Comparison of ENCODE assay signal across 13 cellular contexts in the genomic region with DNA sequence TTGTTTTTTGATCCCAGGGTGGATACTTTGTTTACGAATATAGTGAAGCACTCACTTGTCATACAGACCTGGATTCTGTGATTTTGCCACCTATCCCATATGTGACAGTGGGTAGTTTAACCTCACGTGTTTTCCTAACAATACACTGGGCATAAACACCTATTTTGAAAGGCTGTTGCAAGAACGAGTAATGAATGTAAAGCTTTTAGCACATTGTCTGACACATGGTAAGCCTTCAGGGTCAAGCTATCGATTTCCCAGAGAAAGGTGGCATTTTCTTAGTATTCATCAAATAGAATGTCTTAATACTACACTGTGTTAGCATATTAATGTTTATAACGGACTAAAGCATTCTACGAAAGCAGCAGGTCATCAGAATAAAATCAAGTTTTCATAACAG. TPM values are rescaled to one million over a fixed set of nuclear protein-coding genes. Genes with fewer than 3 reads are reported as not detected.
DNase-seq lines count a peak whose midpoint lies in the region; ATAC-seq, FAIRE-seq and TF ChIP-seq lines count a peak whose summit lies in the region.
"Had no signal": no experiment of that assay in that cellular context is flagged by ENCODE, and none has a peak within 500 bp of the region (broad histone marks: within the 10 kb centered on the region; RNA-seq: fewer than 3 reads in every experiment).

No MANE protein-coding gene starts in this region.

- FAIRE-seq in HepG2 (lab: Jason Lieb, UNC) = no peak

- no peak for TF ChIP-seq POLR2A in HepG2 (IDR thresholded peaks at IDR 0.05; ENCODE audit: insufficient read depth in 1 of 2, low read depth in 2 of 2, low read length in 2 of 2)
- TF ChIP-seq POLR2A in right lobe of liver (IDR thresholded peaks at IDR 0.05) = no peak

- H3K9me3 ChIP-seq in HepG2 (ENCODE audit: low read length) = no peaks in the 10 kb centered on the region
- H3K9me3 ChIP-seq in right lobe of liver = no peaks in the 10 kb centered on the region
- H3K9me3 ChIP-seq in WERI-Rb-1 (ENCODE audit: severe bottlenecking) = no peaks in the 10 kb centered on the region
- no peaks in the 10 kb centered on the region for H3K9me3 ChIP-seq in iPS-15b (ENCODE audit: control insufficient read depth, insufficient read depth, low read length)

- TF ChIP-seq EP300 in HepG2 (IDR thresholded peaks at IDR 0.05; ENCODE audit: low read depth in 2 of 2, low read length in 2 of 2) (no peak), HepG2 (CRISPR knock-in tag; IDR thresholded peaks at IDR 0.05; ENCODE audit: borderline replicate concordance) (no peak)

- peaks cover 56% of the 10 kb centered on the region for H3K79me2 ChIP-seq in HepG2 (ENCODE audit: insufficient read depth, low read length)

- no peak overlapping the region for H3K9ac ChIP-seq in HepG2 (ENCODE audit: insufficient read depth, low read depth, low read length)
- peak overlapping the region; percentile 81 for H3K9ac ChIP-seq in iPS-15b (ENCODE audit: low read depth, low read length)

- H2AFZ ChIP-seq in HepG2 (ENCODE audit: low read length) = no peak overlapping the region

- ATAC-seq in HepG2 (no peak), right lobe of liver (no peak), HG03354 (IDR thresholded peaks at IDR 0.05; ENCODE audit: poor library complexity, severe bottlenecking, unreplicated experiment) (no peak), HG03108 (IDR thresholded peaks at IDR 0.05; ENCODE audit: unreplicated experiment) (no peak)
- ATAC-seq: left colon had no signal

- in situ Hi-C loops in HepG2 (cut with HindIII; ENCODE audit: extremely low pct_ligation_motif_present, low pct_unique_long_range_greater_than_20kb) = no loop called here

- TF ChIP-seq RAD21 in HepG2 (CRISPR knock-in tag; IDR thresholded peaks at IDR 0.05) = no peak

- H4K20me1 ChIP-seq in HepG2 (ENCODE audit: insufficient read depth, low read length) = 0 out of 2 replicates have a peak, but pooled peaks cover 3% of the 10 kb centered on the region

- BruUV-seq in HepG2 (replicated peaks; lab: Mats Ljungman, UMichigan) = no TSS peak

- intact Hi-C loops in HepG2 (cut with micrococcal nuclease; ENCODE audit: unreplicated experiment) = loop anchor here (10.0 kb wide), 1 partner anchor 606 kb away; no protein-coding TSS in a partner anchor
- intact Hi-C loops in right lobe of liver (cut with DNase I) = no loop called here
- intact Hi-C loops in posterior vena cava (cut with DNase I) = no loop called here

- CTCF ChIA-PET in HepG2 (lab: Yijun Ruan, JAX; ENCODE audit: low intra/inter-chr PET ratio, low total read pairs) = no interaction called here

- H3K27me3 ChIP-seq in HepG2 (ENCODE audit: control insufficient read depth in 1 of 2, insufficient read depth in 2 of 2, low read length in 2 of 2) (no peaks in the 10 kb centered on the region; a peak in 1 of 5 replicates), right lobe of liver (no peaks in the 10 kb centered on the region), WERI-Rb-1 (ENCODE audit: insufficient read depth, low read depth, severe bottlenecking) (no peaks in the 10 kb centered on the region), iPS-15b (ENCODE audit: control insufficient read depth, insufficient read depth, low read length) (no peaks in the 10 kb centered on the region)

- peaks cover 42% of the 10 kb centered on the region for H3K4me1 ChIP-seq in HepG2 (ENCODE audit: insufficient read depth, low read length)
- H3K4me1 ChIP-seq in right lobe of liver = peaks cover 0 to 29% (median 0%) of the 10 kb centered on the region in 4 donors
- H3K4me1 ChIP-seq in iPS-15b (ENCODE audit: control insufficient read depth, insufficient read depth, low read length) = peaks cover 12% of the 10 kb centered on the region

- TF ChIP-seq CTCF in HepG2 (CRISPR knock-in tag; IDR thresholded peaks at IDR 0.05) = no peak
- TF ChIP-seq CTCF in right lobe of liver (IDR thresholded peaks at IDR 0.05) = no peak
- TF ChIP-seq CTCF in WERI-Rb-1 (IDR thresholded peaks at IDR 0.05; ENCODE audit: low read depth, low read length) = no peak

- H3K4me3 ChIP-seq in HepG2 (replicated peaks in 1 of 3; ENCODE audit: insufficient read depth in 1 of 3, low read depth in 2 of 3, low read length in 3 of 3) (peak overlapping the region in 1 of 3 experiments; percentile 98; a peak in 4 of 6 replicates), right lobe of liver (no peak overlapping the region), WERI-Rb-1 (ENCODE audit: low read depth, low read length) (peak overlapping the region; percentile 99; the same call in 1 of the 2 replicates), iPS-15b (ENCODE audit: low read depth, low read length) (peak overlapping the region; percentile 91)

- POLR2A ChIA-PET in HepG2 (lab: Yijun Ruan, JAX) = interaction anchor here (1.5 kb wide), 1 partner anchor 24 kb away, joined by 3 read pairs; no protein-coding TSS in a partner anchor

- DNase-seq in HepG2 (ENCODE audit: low spot score) (no peak), right lobe of liver (no peak), WERI-Rb-1 (no peak), RPMI8226 (no peak), posterior vena cava (ENCODE audit: low spot score) (no peak)
- DNase-seq: DMS 273 treated with DMSO at 0.1 percent for 48 hours, GOT3, left colon, NCI-H1930, substantia nigra had no signal

- H3K4me2 ChIP-seq in HepG2 (ENCODE audit: low read depth, low read length) = peak overlapping the region; percentile 77

- WGBS in HepG2 (ENCODE audit: low lambda C conversion rate) = 93% methylated on average over 6 of the region's 6 CpGs
- 64% methylated on average over 6 of the region's 6 CpGs for WGBS in right lobe of liver (ENCODE audit: insufficient coverage, low coverage, low lambda C conversion rate, missing lambda C conversion rate)

- H3K36me3 ChIP-seq in HepG2 (replicated peaks in 1 of 2; ENCODE audit: control insufficient read depth in 1 of 2, insufficient read depth in 2 of 2, low read length in 2 of 2) = peaks cover 0 to 9% of the 10 kb centered on the region in 2 experiments; a peak in 2 of 5 replicates
- H3K36me3 ChIP-seq in right lobe of liver = no peaks in the 10 kb centered on the region
- peaks cover 40% of the 10 kb centered on the region for H3K36me3 ChIP-seq in WERI-Rb-1
- no peaks in the 10 kb centered on the region for H3K36me3 ChIP-seq in iPS-15b (ENCODE audit: control insufficient read depth, insufficient read depth, low read length)

- H3K27ac ChIP-seq in HepG2 (ENCODE audit: extremely low read length, insufficient read depth, low read length) (no peak overlapping the region), right lobe of liver (no peak overlapping the region), WERI-Rb-1 (peak overlapping the region; percentile 30)

RNA-seq across cellular contexts. Expression of a gene that starts 1.9 kb away (rescaled TPM):
- total RNA-seq in HepG2 (2016; rRNA removed; fragmentation: Illumina TruSeq; extraction: Trizol) = 37.2 and 64.1 TPM in 2 replicates
- 15.9 and 16.0 TPM in 2 replicates for total RNA-seq in HepG2 (2016; cell fraction: cytosol; rRNA removed; fragmentation: Illumina TruSeq; extraction: Trizol; ENCODE audit: low read depth)
- total RNA-seq in HepG2 (2016; cell fraction: insoluble cytoplasmic fraction; rRNA removed; fragmentation: Illumina TruSeq; extraction: Trizol) = 45.2 and 61.3 TPM in 2 replicates
- total RNA-seq in HepG2 (2016; cell fraction: membrane; rRNA removed; fragmentation: Illumina TruSeq; extraction: Trizol) = 36.4 and 42.2 TPM in 2 replicates
- 25.4 and 28.1 TPM in 2 replicates for total RNA-seq in HepG2 (2016; cell fraction: nucleus; rRNA removed; fragmentation: Illumina TruSeq; extraction: Trizol)
- polyA plus RNA-seq in HepG2 (2011; rRNA removed) = 67.5 and 74.3 TPM in 2 replicates
- 71.6 and 77.6 TPM in 2 replicates for polyA plus RNA-seq in HepG2 (2011; cell fraction: cytosol; rRNA removed)
- 34.1 and 36.4 TPM in 2 replicates for polyA plus RNA-seq in HepG2 (2011; cell fraction: nucleus; rRNA removed)
- polyA plus RNA-seq in HepG2 (2012) = 47.0 and 51.3 TPM in 2 replicates
- polyA plus RNA-seq in HepG2 (2016; cell fraction: cytosol; fragmentation: Illumina TruSeq; extraction: Trizol; ENCODE audit: low read depth) = 18.3 and 28.8 TPM in 2 replicates
- polyA plus RNA-seq in HepG2 (2016; cell fraction: insoluble cytoplasmic fraction; fragmentation: Illumina TruSeq; extraction: Trizol; ENCODE audit: low read depth) = 123 and 124 TPM in 2 replicates
- polyA plus RNA-seq in HepG2 (2016; cell fraction: membrane; fragmentation: Illumina TruSeq; extraction: Trizol; ENCODE audit: low read depth) = 44.9 and 57.1 TPM in 2 replicates
- 55.2 and 67.8 TPM in 2 replicates for polyA plus RNA-seq in HepG2 (2016; cell fraction: nucleus; fragmentation: Illumina TruSeq; extraction: Trizol; ENCODE audit: insufficient read depth, low read depth)
- 127 and 272 TPM in 2 replicates for polyA minus RNA-seq in HepG2 (2011; rRNA and poly(A)+ RNA removed; ENCODE audit: low replicate concordance)
- polyA minus RNA-seq in HepG2 (2011; cell fraction: cytosol; rRNA and poly(A)+ RNA removed) = 48.2 and 50.4 TPM in 2 replicates
- 17.3 and 20.1 TPM in 2 replicates for polyA minus RNA-seq in HepG2 (2011; cell fraction: nucleus; rRNA and poly(A)+ RNA removed)
- total RNA-seq in right lobe of liver = 10 to 100 TPM; 56.6 to 78.3 (median 65.4) TPM
- 10 to 100 TPM; 55.0 to 67.0 TPM for total RNA-seq in posterior vena cava

RNA-seq across cellular contexts. Expression of a gene that starts 2.0 kb away (rescaled TPM):
- total RNA-seq in HepG2 (2016; rRNA removed; fragmentation: Illumina TruSeq; extraction: Trizol) (30.0 and 57.1 TPM in 2 replicates), right lobe of liver (10 to 100 TPM; 13.9 to 22.2 (median 19.6) TPM), posterior vena cava (10 to 100 TPM; 32.8 to 36.9 TPM)
- total RNA-seq in HepG2 (2016; cell fraction: cytosol; rRNA removed; fragmentation: Illumina TruSeq; extraction: Trizol; ENCODE audit: low read depth) = 37.9 and 40.6 TPM in 2 replicates
- 26.3 and 63.5 TPM in 2 replicates for total RNA-seq in HepG2 (2016; cell fraction: insoluble cytoplasmic fraction; rRNA removed; fragmentation: Illumina TruSeq; extraction: Trizol)
- total RNA-seq in HepG2 (2016; cell fraction: membrane; rRNA removed; fragmentation: Illumina TruSeq; extraction: Trizol) = 33.1 and 34.6 TPM in 2 replicates
- 37.9 and 38.1 TPM in 2 replicates for total RNA-seq in HepG2 (2016; cell fraction: nucleus; rRNA removed; fragmentation: Illumina TruSeq; extraction: Trizol)
- polyA plus RNA-seq in HepG2 (2011; rRNA removed) = 85.8 and 91.2 TPM in 2 replicates
- 70.4 and 88.9 TPM in 2 replicates for polyA plus RNA-seq in HepG2 (2011; cell fraction: cytosol; rRNA removed)
- 58.2 and 63.9 TPM in 2 replicates for polyA plus RNA-seq in HepG2 (2011; cell fraction: nucleus; rRNA removed)
- 65.9 and 68.1 TPM in 2 replicates for polyA plus RNA-seq in HepG2 (2012)
- polyA plus RNA-seq in HepG2 (2016; cell fraction: cytosol; fragmentation: Illumina TruSeq; extraction: Trizol; ENCODE audit: low read depth) = 21.9 and 27.0 TPM in 2 replicates
- 119 and 121 TPM in 2 replicates for polyA plus RNA-seq in HepG2 (2016; cell fraction: insoluble cytoplasmic fraction; fragmentation: Illumina TruSeq; extraction: Trizol; ENCODE audit: low read depth)
- 30.9 and 36.3 TPM in 2 replicates for polyA plus RNA-seq in HepG2 (2016; cell fraction: membrane; fragmentation: Illumina TruSeq; extraction: Trizol; ENCODE audit: low read depth)
- 71.6 and 78.5 TPM in 2 replicates for polyA plus RNA-seq in HepG2 (2016; cell fraction: nucleus; fragmentation: Illumina TruSeq; extraction: Trizol; ENCODE audit: insufficient read depth, low read depth)
- 126 and 208 TPM in 2 replicates for polyA minus RNA-seq in HepG2 (2011; rRNA and poly(A)+ RNA removed; ENCODE audit: low replicate concordance)
- polyA minus RNA-seq in HepG2 (2011; cell fraction: cytosol; rRNA and poly(A)+ RNA removed) = 51.0 and 51.2 TPM in 2 replicates
- 59.6 and 65.4 TPM in 2 replicates for polyA minus RNA-seq in HepG2 (2011; cell fraction: nucleus; rRNA and poly(A)+ RNA removed)

RNA-seq across cellular contexts. Expression of a gene that starts 25.0 kb away (rescaled TPM):
- total RNA-seq in HepG2 (2016; rRNA removed; fragmentation: Illumina TruSeq; extraction: Trizol) = 0.04 TPM in 1 of 2 replicates, not detected in the other
- total RNA-seq in HepG2 (2016; cell fraction: cytosol; rRNA removed; fragmentation: Illumina TruSeq; extraction: Trizol; ENCODE audit: low read depth) = 0.09 TPM in 1 of 2 replicates, not detected in the other
- total RNA-seq in HepG2 (2016; cell fraction: insoluble cytoplasmic fraction; rRNA removed; fragmentation: Illumina TruSeq; extraction: Trizol) = 0.13 and 0.36 TPM in 2 replicates
- total RNA-seq in HepG2 (2016; cell fraction: membrane; rRNA removed; fragmentation: Illumina TruSeq; extraction: Trizol) = 0.14 and 0.19 TPM in 2 replicates
- 0.19 and 0.22 TPM in 2 replicates for total RNA-seq in HepG2 (2016; cell fraction: nucleus; rRNA removed; fragmentation: Illumina TruSeq; extraction: Trizol)
- polyA plus RNA-seq in HepG2 (2011; rRNA removed) = 0.30 and 0.64 TPM in 2 replicates
- 0.28 and 0.32 TPM in 2 replicates for polyA plus RNA-seq in HepG2 (2011; cell fraction: cytosol; rRNA removed)
- 1.3 and 1.4 TPM in 2 replicates for polyA plus RNA-seq in HepG2 (2011; cell fraction: nucleus; rRNA removed)
- polyA plus RNA-seq in HepG2 (2012) = 0.47 and 0.52 TPM in 2 replicates
- 0.10 TPM in 1 of 2 replicates, not detected in the other for polyA plus RNA-seq in HepG2 (2016; cell fraction: cytosol; fragmentation: Illumina TruSeq; extraction: Trizol; ENCODE audit: low read depth)
- 0.09 and 0.12 TPM in 2 replicates for polyA plus RNA-seq in HepG2 (2016; cell fraction: insoluble cytoplasmic fraction; fragmentation: Illumina TruSeq; extraction: Trizol; ENCODE audit: low read depth)
- 0.08 and 0.29 TPM in 2 replicates for polyA plus RNA-seq in HepG2 (2016; cell fraction: membrane; fragmentation: Illumina TruSeq; extraction: Trizol; ENCODE audit: low read depth)
- 0.79 and 0.96 TPM in 2 replicates for polyA plus RNA-seq in HepG2 (2016; cell fraction: nucleus; fragmentation: Illumina TruSeq; extraction: Trizol; ENCODE audit: insufficient read depth, low read depth)
- 1.4 and 2.2 TPM in 2 replicates for polyA minus RNA-seq in HepG2 (2011; rRNA and poly(A)+ RNA removed; ENCODE audit: low replicate concordance)
- polyA minus RNA-seq in HepG2 (2011; cell fraction: cytosol; rRNA and poly(A)+ RNA removed) = 0.30 TPM in 1 of 2 replicates, not detected in the other
- 0.99 and 1.4 TPM in 2 replicates for polyA minus RNA-seq in HepG2 (2011; cell fraction: nucleus; rRNA and poly(A)+ RNA removed)
- 1 to 10 TPM in 1 of 6 experiments, under 1 TPM in 5; 0.39 to 1.0 (median 0.63) TPM for total RNA-seq in right lobe of liver
- total RNA-seq in posterior vena cava = 1 to 10 TPM in 1 of 2 donors, under 1 TPM in 1; 0.88 to 1.3 TPM

RNA-seq across cellular contexts. Expression of a gene that starts 56.5 kb away (rescaled TPM):
- total RNA-seq in HepG2 (2016; rRNA removed; fragmentation: Illumina TruSeq; extraction: Trizol) = 19.2 and 22.9 TPM in 2 replicates
- total RNA-seq in HepG2 (2016; cell fraction: cytosol; rRNA removed; fragmentation: Illumina TruSeq; extraction: Trizol; ENCODE audit: low read depth) = 16.6 and 21.3 TPM in 2 replicates
- 18.5 and 22.3 TPM in 2 replicates for total RNA-seq in HepG2 (2016; cell fraction: insoluble cytoplasmic fraction; rRNA removed; fragmentation: Illumina TruSeq; extraction: Trizol)
- 8.3 and 10.7 TPM in 2 replicates for total RNA-seq in HepG2 (2016; cell fraction: membrane; rRNA removed; fragmentation: Illumina TruSeq; extraction: Trizol)
- total RNA-seq in HepG2 (2016; cell fraction: nucleus; rRNA removed; fragmentation: Illumina TruSeq; extraction: Trizol) = 14.9 and 15.5 TPM in 2 replicates
- 11.5 and 12.5 TPM in 2 replicates for polyA plus RNA-seq in HepG2 (2011; rRNA removed)
- 6.3 and 6.6 TPM in 2 replicates for polyA plus RNA-seq in HepG2 (2011; cell fraction: cytosol; rRNA removed)
- 13.3 and 14.0 TPM in 2 replicates for polyA plus RNA-seq in HepG2 (2011; cell fraction: nucleus; rRNA removed)
- polyA plus RNA-seq in HepG2 (2012) = 4.2 and 4.3 TPM in 2 replicates
- 0.48 and 0.66 TPM in 2 replicates for polyA plus RNA-seq in HepG2 (2016; cell fraction: cytosol; fragmentation: Illumina TruSeq; extraction: Trizol; ENCODE audit: low read depth)
- 12.2 and 12.7 TPM in 2 replicates for polyA plus RNA-seq in HepG2 (2016; cell fraction: insoluble cytoplasmic fraction; fragmentation: Illumina TruSeq; extraction: Trizol; ENCODE audit: low read depth)
- 1.6 and 2.4 TPM in 2 replicates for polyA plus RNA-seq in HepG2 (2016; cell fraction: membrane; fragmentation: Illumina TruSeq; extraction: Trizol; ENCODE audit: low read depth)
- 13.2 and 17.9 TPM in 2 replicates for polyA plus RNA-seq in HepG2 (2016; cell fraction: nucleus; fragmentation: Illumina TruSeq; extraction: Trizol; ENCODE audit: insufficient read depth, low read depth)
- polyA minus RNA-seq in HepG2 (2011; rRNA and poly(A)+ RNA removed; ENCODE audit: low replicate concordance) = 48.4 and 58.6 TPM in 2 replicates
- 22.5 and 31.2 TPM in 2 replicates for polyA minus RNA-seq in HepG2 (2011; cell fraction: cytosol; rRNA and poly(A)+ RNA removed)
- 22.8 and 29.5 TPM in 2 replicates for polyA minus RNA-seq in HepG2 (2011; cell fraction: nucleus; rRNA and poly(A)+ RNA removed)
- 10 to 100 TPM in 4 of 6 experiments, 1 to 10 TPM in 2; 7.5 to 13.9 (median 10.6) TPM for total RNA-seq in right lobe of liver
- total RNA-seq in posterior vena cava = 10 to 100 TPM; 53.8 to 59.5 TPM

Comparison
In these comparisons a context has a peak if more than half of its experiments do, and no peak if none do; other contexts are left out.
1. H3K4me3 ChIP-seq: peak in WERI-Rb-1 (single experiment) and iPS-15b (single experiment); none in right lobe of liver (0 of 3).